Comparison of ENCODE assay signal across 7 cellular contexts in genomic region chr9:92108122-92108521, GRCh38.
"Had no signal": no experiment of that assay in that cellular context is flagged by ENCODE, and none has a peak within 500 bp of the region (broad histone marks: within the 10 kb centered on the region; RNA-seq: fewer than 3 reads in every experiment).

No MANE protein-coding gene starts in this region.

- ATAC-seq: HepG2, K562 had no signal

- H3K4me3 ChIP-seq: K562 had no signal

- H3K27ac ChIP-seq: HL-60 had no signal

- DNase-seq: IMR-90, KBM-7 had no signal

- H3K27ac Mint-ChIP-seq: IgD-negative memory B cell had no signal

- FAIRE-seq: HTR-8/SVneo, K562 had no signal

- H3K9me3 Mint-ChIP-seq: IgD-negative memory B cell had no signal
